ENCODE assay signal across 21 cellular contexts in genomic region chr15:35491173-35491572, GRCh38.
"Had no signal": no experiment of that assay in that cellular context is flagged by ENCODE, and none has a peak within 500 bp of the region (broad histone marks: within the 10 kb centered on the region; RNA-seq: fewer than 3 reads in every experiment).

No MANE protein-coding gene starts in this region.

- H3K36me3 ChIP-seq: lower lobe of right lung had no signal

- H3K27ac ChIP-seq: dorsolateral prefrontal cortex, esophagus muscularis mucosa, foreskin keratinocyte, gastroesophageal sphincter, heart left ventricle, hepatocyte, left lung, lower lobe of right lung had no signal

- ATAC-seq: foreskin keratinocyte; gastroesophageal sphincter; heart left ventricle; left lung; left ventricle myocardium superior; lower lobe of right lung; naive thymus-derived CD4-positive, alpha-beta T cell had no signal

- H3K9me3 ChIP-seq: lower lobe of right lung had no signal

- H3K4me3 ChIP-seq: dorsolateral prefrontal cortex, esophagus muscularis mucosa, gastroesophageal sphincter, heart left ventricle, hepatocyte, left lung, lower lobe of right lung had no signal

- DNase-seq: cerebellar nuclear complex; dermis blood vessel endothelial cell; dorsolateral prefrontal cortex; effector CD4-positive, alpha-beta T cell; effector memory CD4-positive, alpha-beta T cell; foreskin keratinocyte; heart left ventricle; hypothalamus; immature natural killer cell; islet precursor cell; kidney; kidney glomerular epithelial cell; left lung; left ventricle myocardium superior; lower lobe of right lung; mesenchymal stem cell; naive thymus-derived CD4-positive, alpha-beta T cell had no signal

- H3K4me1 ChIP-seq: gastroesophageal sphincter, left lung, lower lobe of right lung had no signal

- FAIRE-seq: endothelial cell of umbilical vein had no signal

- H3K27me3 ChIP-seq: dorsolateral prefrontal cortex, esophagus muscularis mucosa, foreskin keratinocyte, gastroesophageal sphincter, heart left ventricle, hepatocyte, left lung had no signal
